In the genomic region with DNA sequence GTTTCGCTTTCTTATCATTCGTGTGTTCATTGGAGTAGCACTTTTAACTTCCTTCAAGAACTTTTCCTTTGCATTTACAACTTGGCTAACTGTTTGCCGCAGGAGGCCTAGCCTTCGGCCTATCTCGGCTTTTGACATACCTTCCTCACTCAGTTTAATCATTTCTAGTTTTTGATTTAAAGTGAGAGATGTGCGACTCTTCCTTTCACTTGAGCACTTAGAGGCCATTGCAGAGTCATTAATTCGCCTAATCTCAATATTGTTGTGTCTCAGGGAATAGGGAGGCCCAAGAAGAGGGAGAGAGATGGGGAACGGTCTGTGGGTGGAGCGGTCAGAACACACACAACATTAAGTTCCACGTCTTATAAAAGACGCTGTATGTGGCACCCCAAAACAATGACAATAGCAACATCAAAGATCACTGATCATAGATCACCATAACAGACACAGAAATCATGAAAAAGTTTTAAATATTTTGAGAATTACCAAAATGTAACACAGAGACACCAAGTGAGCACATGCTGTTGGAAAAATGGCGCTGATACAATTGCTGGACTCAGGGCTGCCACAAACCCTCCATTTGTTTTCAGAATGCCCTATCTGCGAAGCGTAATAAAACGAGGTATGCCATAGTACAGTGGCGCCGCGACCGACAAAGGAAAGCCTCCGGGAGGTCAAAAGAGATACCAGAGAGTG, we compare ENCODE assay signal across 8 cellular contexts. TPM values are rescaled to one million over a fixed set of nuclear protein-coding genes. Genes with fewer than 3 reads are reported as not detected.
DNase-seq lines count a peak whose midpoint lies in the region; ATAC-seq and TF ChIP-seq lines count a peak whose summit lies in the region.

No MANE protein-coding gene starts in this region.

- H3K36me3 ChIP-seq in cardiac muscle cell (no peaks in the 10 kb centered on the region), thymus (ENCODE audit: control insufficient read depth, insufficient read depth) (peaks cover 10% of the 10 kb centered on the region)

- no peaks in the 10 kb centered on the region for H3K27me3 ChIP-seq in cardiac muscle cell
- H3K27me3 ChIP-seq in thymus (ENCODE audit: control insufficient read depth, insufficient read depth), result no peaks in the 10 kb centered on the region

- H3K9me3 Mint-ChIP-seq in activated naive CD4-positive, alpha-beta T cell treated with anti-CD3 and anti-CD28 coated beads, Interleukin-2, amount 50 U/mL, for 24 hours, result no peaks in the 10 kb centered on the region

- peak overlapping the region; percentile 98 for H3K4me3 Mint-ChIP-seq in activated naive CD4-positive, alpha-beta T cell treated with anti-CD3 and anti-CD28 coated beads, Interleukin-2, amount 50 U/mL, for 24 hours

- H3K4me1 Mint-ChIP-seq in activated naive CD4-positive, alpha-beta T cell treated with anti-CD3 and anti-CD28 coated beads, Interleukin-2, amount 50 U/mL, for 24 hours, result peaks cover 70% of the 10 kb centered on the region

- no peak for DNase-seq in cardiac muscle cell (ENCODE audit: low read depth in 1 of 2, low spot score in 1 of 2)
- no peak for DNase-seq in cardiac septum (ENCODE audit: low spot score)
- peak; percentile 26 for DNase-seq in kidney glomerular epithelial cell (lab: John Stamatoyannopoulos, UW)
- no peak for DNase-seq in NCI-H146 treated with DMSO at 0.1 percent for 48 hours (lab: John Stamatoyannopoulos, UW; ENCODE audit: unreplicated experiment)
- DNase-seq in stimulated activated naive CD4-positive, alpha-beta T cell treated with Interleukin-2 at 50 U/mL for 16 hours (lab: John Stamatoyannopoulos, UW), result no peak

- peaks cover 15% of the 10 kb centered on the region for H3K36me3 Mint-ChIP-seq in activated naive CD4-positive, alpha-beta T cell treated with anti-CD3 and anti-CD28 coated beads, Interleukin-2, amount 50 U/mL, for 24 hours

- peak overlapping the region; percentile 100 for H3K27ac Mint-ChIP-seq in activated naive CD4-positive, alpha-beta T cell treated with anti-CD3 and anti-CD28 coated beads, Interleukin-2, amount 50 U/mL, for 24 hours

- H3K4me3 ChIP-seq in cardiac muscle cell (peak overlapping the region; percentile 40), thymus (ENCODE audit: low read length) (peak overlapping the region; percentile 93)

- no peak for TF ChIP-seq CTCF in cardiac muscle cell (IDR thresholded peaks at IDR 0.05; ENCODE audit: low read depth, low read length)

- no peaks in the 10 kb centered on the region for H3K27me3 Mint-ChIP-seq in activated naive CD4-positive, alpha-beta T cell treated with anti-CD3 and anti-CD28 coated beads, Interleukin-2, amount 50 U/mL, for 24 hours

- intact Hi-C loops in cardiac septum (cut with DNase I), result no loop called here

- 42% methylated on average over 20 of the region's 20 CpGs for WGBS in thymus

- H3K27ac ChIP-seq in cardiac muscle cell (peak overlapping the region; percentile 94), thymus (ENCODE audit: low read depth) (peak overlapping the region; percentile 99)

- H3K9me3 ChIP-seq in cardiac muscle cell (ENCODE audit: low read depth) (no peaks in the 10 kb centered on the region), thymus (ENCODE audit: control insufficient read depth) (no peaks in the 10 kb centered on the region)

- ATAC-seq in GM19397 (IDR thresholded peaks at IDR 0.05; ENCODE audit: unreplicated experiment), result no peak

- peaks cover 3% of the 10 kb centered on the region for H3K4me1 ChIP-seq in cardiac muscle cell (ENCODE audit: low read depth)
- H3K4me1 ChIP-seq in thymus (ENCODE audit: control insufficient read depth, insufficient read depth, low read length), result peaks cover 13% of the 10 kb centered on the region

RNA-seq across cellular contexts. Expression of gene TIGD1, which starts 0.6 kb away (rescaled TPM):
- total RNA-seq in cardiac muscle cell, result 8.3 and 10.6 TPM in 2 replicates
- polyA plus RNA-seq in cardiac muscle cell, result 12.5 and 14.8 TPM in 2 replicates
- 2.5 TPM for total RNA-seq in cardiac septum
- polyA plus RNA-seq in thymus, result 16.2 TPM

RNA-seq across cellular contexts. Expression of gene EIF4E2, which starts 0.7 kb away (rescaled TPM):
- total RNA-seq in cardiac muscle cell (48.0 and 53.2 TPM in 2 replicates), cardiac septum (45.9 TPM)
- polyA plus RNA-seq in cardiac muscle cell (85.5 and 101 TPM in 2 replicates), thymus (53.0 TPM)

RNA-seq across cellular contexts. Expression of gene CHRNG, which starts 10.3 kb away (rescaled TPM):
- total RNA-seq in cardiac muscle cell (0.04 TPM in 1 of 2 replicates, not detected in the other), cardiac septum (not detected)
- polyA plus RNA-seq in cardiac muscle cell (0.28 and 0.37 TPM in 2 replicates), thymus (0.48 TPM)

RNA-seq across cellular contexts. Expression of gene CHRND, which starts 23.8 kb away (rescaled TPM):
- 0.09 TPM in 1 of 2 replicates, not detected in the other for total RNA-seq in cardiac muscle cell
- polyA plus RNA-seq in cardiac muscle cell, result 0.05 TPM in 1 of 2 replicates, not detected in the other
- 0.11 TPM for total RNA-seq in cardiac septum
- 0.43 TPM for polyA plus RNA-seq in thymus

RNA-seq across cellular contexts. Expression of gene PRSS56, which starts 29.6 kb away (rescaled TPM):
- not detected in 2 replicates for total RNA-seq in cardiac muscle cell
- 0.07 TPM in 1 of 2 replicates, not detected in the other for polyA plus RNA-seq in cardiac muscle cell
- not detected for total RNA-seq in cardiac septum
- polyA plus RNA-seq in thymus, result 0.09 TPM
